In the genomic region with DNA sequence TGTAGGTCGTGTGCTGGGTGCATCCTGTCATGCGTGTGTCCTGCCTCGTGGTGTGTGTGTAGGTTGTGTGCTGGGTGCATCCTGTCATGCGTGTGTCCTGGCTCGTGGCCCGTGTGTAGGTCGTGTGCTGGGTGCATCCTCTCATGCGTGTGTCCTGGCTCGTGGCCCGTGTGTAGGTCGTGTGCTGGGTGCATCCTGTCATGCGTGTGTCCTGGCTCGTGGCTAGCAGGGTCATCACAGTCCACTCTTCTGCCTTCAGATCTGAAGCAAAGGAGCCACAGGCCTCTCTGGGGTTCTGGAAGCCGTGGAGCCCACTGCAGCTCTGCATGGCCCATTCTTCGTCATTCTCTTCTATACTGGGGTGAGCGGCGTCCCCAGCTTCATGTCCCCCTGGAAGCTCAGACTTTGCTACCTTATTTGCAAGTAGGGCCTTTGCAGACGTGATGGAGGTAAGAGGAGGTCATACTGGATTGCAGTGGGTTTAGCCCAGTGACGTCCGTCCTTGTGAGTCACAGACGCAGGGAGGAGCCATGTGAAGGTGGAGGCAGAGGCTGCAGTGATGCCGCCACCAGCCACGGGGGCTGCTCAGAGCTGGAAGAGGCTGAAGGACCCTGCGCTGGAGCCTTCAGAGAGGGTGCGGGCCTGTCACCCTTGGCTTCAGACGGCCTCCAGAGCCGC, we compare ENCODE assay signal across 6 cellular contexts. TPM values are rescaled to one million over a fixed set of nuclear protein-coding genes. Genes with fewer than 3 reads are reported as not detected.
DNase-seq lines count a peak whose midpoint lies in the region; ATAC-seq and TF ChIP-seq lines count a peak whose summit lies in the region.
"Not testable (repeated sequence)": the region's sequence is repeated elsewhere in the genome, so short reads cannot be mapped to it uniquely, and the experiment has no call there.
"Had no signal": no experiment of that assay in that cellular context is flagged by ENCODE, and none has a peak within 500 bp of the region (broad histone marks: within the 10 kb centered on the region; RNA-seq: fewer than 3 reads in every experiment).

No MANE protein-coding gene starts in this region.

- H3K9me3 ChIP-seq in left lung, result not testable (repeated sequence)

- intact Hi-C loops in cardiac septum (cut with DNase I); left lung (cut with DNase I); posterior vena cava (cut with DNase I): not testable (repeated sequence)

- DNase-seq in GM06990 (ENCODE audit: extremely low read depth, insufficient read length), result peak; percentile 9
- DNase-seq in activated CD8-positive, alpha-beta memory T cell treated with anti-CD3 and anti-CD28 coated beads for 24 hours, result peak; percentile 33
- DNase-seq in cardiac septum (ENCODE audit: low spot score), result peak; percentile 61
- DNase-seq in left lung, result peak; percentile 28 to 54
- peak; percentile 40 for DNase-seq in posterior vena cava (ENCODE audit: low spot score)

- H3K27ac ChIP-seq in left lung, result not testable (repeated sequence)

- H3K4me1 ChIP-seq in left lung, result not testable (repeated sequence)

- not testable (repeated sequence) for ATAC-seq in left lung

- not testable (repeated sequence) for H3K36me3 ChIP-seq in GM06990 (ENCODE audit: control insufficient read depth, insufficient read depth, low read length); left lung

- H3K4me3 ChIP-seq in GM06990 (replicated peaks; ENCODE audit: low read depth, low read length); left lung: not testable (repeated sequence)

- not testable (repeated sequence) for H3K27me3 ChIP-seq in GM06990 (replicated peaks; ENCODE audit: control insufficient read depth, insufficient read depth, low read length)
- H3K27me3 ChIP-seq in left lung, result peaks cover 0 to 31% of the 10 kb centered on the region in 2 donors

- not testable (repeated sequence) for TF ChIP-seq CTCF in GM06990 (IDR thresholded peaks at IDR 0.05; ENCODE audit: insufficient read depth, low read length, poor library complexity, severe bottlenecking); left lung (IDR thresholded peaks at IDR 0.05)

RNA-seq across cellular contexts. Expression of a gene that starts 11.1 kb away (rescaled TPM):
- total RNA-seq in cardiac septum (not detected), left lung (under 1 TPM in 1 of 2 donors, not detected in 1; 0.24 TPM), posterior vena cava (under 1 TPM in 1 of 2 donors, not detected in 1; 0.38 TPM)

RNA-seq across cellular contexts. Expression of a gene that starts 38.6 kb away (rescaled TPM):
- 2.0 TPM for total RNA-seq in cardiac septum
- total RNA-seq in left lung, result 1 to 10 TPM; 1.1 TPM
- under 1 TPM in 1 of 2 donors, not detected in 1; 0.38 TPM for total RNA-seq in posterior vena cava
- total RNA-seq: PC-9 had no signal

RNA-seq across cellular contexts. Expression of a gene that starts 43.5 kb away (rescaled TPM):
- total RNA-seq in cardiac septum, result not detected
- not detected for total RNA-seq in left lung
- not detected for total RNA-seq in posterior vena cava

RNA-seq across cellular contexts. Expression of a gene that starts 49.4 kb away (rescaled TPM):
- total RNA-seq in cardiac septum, result 0.08 TPM
- under 1 TPM in 1 of 2 donors, not detected in 1; 0.10 TPM for total RNA-seq in left lung
- under 1 TPM in 1 of 2 donors, not detected in 1; 0.10 TPM for total RNA-seq in posterior vena cava
- total RNA-seq: PC-9 had no signal

Comparison
In these comparisons a context has a peak if more than half of its experiments do, and no peak if none do; other contexts are left out.
1. DNase-seq: peak in every context shown above with its lines; median percentile 61 in cardiac septum; 41 in left lung; 40 in posterior vena cava; 33 in activated CD8-positive, alpha-beta memory T cell treated with anti-CD3 and anti-CD28 coated beads for 24 hours; 9 in GM06990.